8 cellular contexts compared by ENCODE assay signal in the genomic region with DNA sequence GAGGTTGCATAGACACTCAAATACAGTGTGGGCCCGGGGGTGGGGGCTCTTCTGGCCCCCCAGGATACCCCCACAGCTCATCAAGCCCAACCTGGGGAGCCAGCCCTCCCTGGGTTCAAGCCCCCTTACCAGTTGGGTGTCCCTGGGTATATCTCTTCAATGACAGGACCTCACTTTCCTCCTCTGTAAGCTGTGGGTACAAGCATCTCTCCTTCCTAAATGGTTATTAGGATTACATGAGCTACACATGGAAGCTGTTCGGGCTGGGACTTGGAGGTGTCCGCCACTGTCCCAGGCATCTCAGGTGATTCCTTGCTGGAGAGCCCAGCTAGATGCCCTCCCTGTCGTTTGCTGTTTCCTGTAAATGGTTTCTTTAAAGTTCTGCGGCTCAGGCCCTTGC.
DNase-seq lines count a peak whose midpoint lies in the region; ATAC-seq and TF ChIP-seq lines count a peak whose summit lies in the region.
"Not testable (repeated sequence)": the region's sequence is repeated elsewhere in the genome, so short reads cannot be mapped to it uniquely, and the experiment has no call there.

No MANE protein-coding gene starts in this region.

- H3K4me3 Mint-ChIP-seq in neural crest cell: peak overlapping the region; percentile 49

- DNase-seq in OCI-LY7 (ENCODE audit: low spot score); neural crest cell (ENCODE audit: low read depth, low spot score): not testable (repeated sequence)
- peak; percentile 28 for DNase-seq in activated CD8-positive, alpha-beta memory T cell treated with anti-CD3 and anti-CD28 coated beads for 24 hours
- DNase-seq in breast epithelium (ENCODE audit: low spot score in 2 of 2) (peak; percentile 10 to 12), Right ventricle myocardium superior (peak; percentile 7), left lobe of liver (ENCODE audit: low spot score) (peak; percentile 18), sciatic nerve (ENCODE audit: low spot score) (peak; percentile 22), ureter (ENCODE audit: low spot score) (peak; percentile 32)

- H3K9me2 ChIP-seq in OCI-LY7 (ENCODE audit: insufficient read depth, low read length): not testable (repeated sequence)

- H3K27ac ChIP-seq in OCI-LY7 (ENCODE audit: low read depth, low read length, poor library complexity, severe bottlenecking); breast epithelium: not testable (repeated sequence)

- not testable (repeated sequence) for H3K9me3 ChIP-seq in OCI-LY7 (ENCODE audit: low read length); breast epithelium

- intact Hi-C loops in OCI-LY7 (cut with micrococcal nuclease; ENCODE audit: unreplicated experiment); breast epithelium (cut with DNase I; ENCODE audit: low total_unique reads); Right ventricle myocardium superior (cut with DNase I); sciatic nerve (cut with DNase I): not testable (repeated sequence)

- H3K27me3 Mint-ChIP-seq in neural crest cell (ENCODE audit: low read depth): not testable (repeated sequence)

- H3K4me1 ChIP-seq in OCI-LY7 (ENCODE audit: insufficient read depth, low read length, poor library complexity, severe bottlenecking); breast epithelium: not testable (repeated sequence)

- BruUV-seq in OCI-LY7 (replicated peaks; lab: Mats Ljungman, UMichigan): TSS peak; percentile 37

- H3K4me1 Mint-ChIP-seq in neural crest cell: not testable (repeated sequence)

- TF ChIP-seq POLR2A in breast epithelium (IDR thresholded peaks at IDR 0.05): not testable (repeated sequence)

- not testable (repeated sequence) for H3K9me3 Mint-ChIP-seq in neural crest cell

- not testable (repeated sequence) for H2AFZ ChIP-seq in OCI-LY7 (ENCODE audit: low read length)

- H3K36me3 Mint-ChIP-seq in neural crest cell (ENCODE audit: low read depth): peaks cover 10% of the 10 kb centered on the region

- peaks cover 67% of the 10 kb centered on the region for H3K79me2 ChIP-seq in OCI-LY7 (ENCODE audit: insufficient read depth, low read depth, low read length)

- not testable (repeated sequence) for H3K27ac Mint-ChIP-seq in neural crest cell (ENCODE audit: unreplicated experiment)

- H3K4me2 ChIP-seq in OCI-LY7 (ENCODE audit: low read length): not testable (repeated sequence)

- H4K20me1 ChIP-seq in OCI-LY7 (ENCODE audit: insufficient read depth, low read length): not testable (repeated sequence)

- H3K36me3 ChIP-seq in OCI-LY7 (ENCODE audit: insufficient read depth, low read length): peaks cover 19% of the 10 kb centered on the region; the same call in 1 of the 2 replicates
- H3K36me3 ChIP-seq in breast epithelium: not testable (repeated sequence)

- H3K4me3 ChIP-seq in OCI-LY7 (ENCODE audit: low read depth, low read length, poor library complexity, severe bottlenecking); breast epithelium: not testable (repeated sequence)

- not testable (repeated sequence) for H3K27me3 ChIP-seq in breast epithelium

- POLR2A ChIA-PET in OCI-LY7 (lab: Charles Lee): not testable (repeated sequence)

- not testable (repeated sequence) for ATAC-seq in Right ventricle myocardium superior (ENCODE audit: poor library complexity); left lobe of liver; sciatic nerve

- TF ChIP-seq CTCF in OCI-LY7 (conservative IDR thresholded peaks at IDR 0.05; ENCODE audit: low read length); breast epithelium (IDR thresholded peaks at IDR 0.05); neural crest cell (conservative IDR thresholded peaks at IDR 0.05): not testable (repeated sequence)

- CTCF ChIA-PET in OCI-LY7 (lab: Charles Lee; ENCODE audit: unreplicated experiment): not testable (repeated sequence)
